In genomic region chr7:119706608-119707007, GRCh38 we compare ENCODE assay signal across 29 cellular contexts.
"Had no signal": no experiment of that assay in that cellular context is flagged by ENCODE, and none has a peak within 500 bp of the region (broad histone marks: within the 10 kb centered on the region; RNA-seq: fewer than 3 reads in every experiment).

No MANE protein-coding gene starts in this region.

- ATAC-seq: activated CD8-positive, alpha-beta memory T cell treated with anti-CD3 and anti-CD28 coated beads, Interleukin-2, amount 10 ng/mL, durations not matched to agents 7 days and 5 days; activated CD8-positive, alpha-beta T cell treated with anti-CD3 and anti-CD28 coated beads, Interleukin-2, amount 10 ng/mL, durations not matched to agents 7 days and 5 days; T-helper 17 cell; WTC11 had no signal

- H3K4me1 Mint-ChIP-seq: activated CD8-positive, alpha-beta memory T cell treated with anti-CD3 and anti-CD28 coated beads, Interleukin-2, amount 10 ng/mL, durations not matched to agents 7 days and 5 days; activated naive CD4-positive, alpha-beta T cell treated with anti-CD3 and anti-CD28 coated beads, Interleukin-2, amount 50 U/mL, for 24 hours; T-helper 17 cell; WTC11 had no signal

- DNase-seq: activated CD4-positive, alpha-beta T cell treated with anti-CD3 and anti-CD28 coated beads for 48 hours; activated CD4-positive, alpha-beta T cell treated with anti-CD3 and anti-CD28 coated beads, Interleukin-2, amount 50 U/mL, for 4 hours; activated CD4-positive, CD25-positive, alpha-beta regulatory T cell treated with anti-CD3 and anti-CD28 coated beads, Interleukin-2, amount 50 U/mL, for 72 hours; activated CD8-positive, alpha-beta memory T cell treated with anti-CD3 and anti-CD28 coated beads, Interleukin-2, amount 10 ng/mL, durations not matched to agents 7 days and 5 days; activated CD8-positive, alpha-beta T cell treated with anti-CD3 and anti-CD28 coated beads, Interleukin-2, amount 10 ng/mL, durations not matched to agents 7 days and 5 days; activated effector memory CD4-positive, alpha-beta T cell treated with Interleukin-2 at 50 U/mL for 16 hours; activated naive CD4-positive, alpha-beta T cell; activated T-cell treated with anti-CD3 and anti-CD28 coated beads, Interleukin-2, amount 50 U/mL, for 24 hours; aorta; caudate nucleus; KG1; MG63; NCI-H1105; NCI-H1436 treated with DMSO at 0.1 percent for 48 hours; NCI-H187; NCI-H2081 treated with DMSO at 0.1 percent for 48 hours; NCI-H446 treated with DMSO at 0.1 percent for 48 hours; NCI-H524 treated with DMSO at 0.1 percent for 48 hours; NCI-H774; Peyer's patch; Right ventricle myocardium superior; SJCRH30; T-helper 17 cell; T-helper 9 cell had no signal

- H3K27me3 Mint-ChIP-seq: activated CD8-positive, alpha-beta memory T cell treated with anti-CD3 and anti-CD28 coated beads, Interleukin-2, amount 10 ng/mL, durations not matched to agents 7 days and 5 days; activated naive CD4-positive, alpha-beta T cell treated with anti-CD3 and anti-CD28 coated beads, Interleukin-2, amount 50 U/mL, for 24 hours; activated T-cell treated with anti-CD3 and anti-CD28 coated beads, Interleukin-2, amount 50 U/mL, for 24 hours; T-helper 17 cell had no signal

- H3K27ac Mint-ChIP-seq: activated CD8-positive, alpha-beta memory T cell treated with anti-CD3 and anti-CD28 coated beads, Interleukin-2, amount 10 ng/mL, durations not matched to agents 7 days and 5 days; activated CD8-positive, alpha-beta T cell treated with anti-CD3 and anti-CD28 coated beads, Interleukin-2, amount 10 ng/mL, durations not matched to agents 7 days and 5 days; activated naive CD4-positive, alpha-beta T cell treated with anti-CD3 and anti-CD28 coated beads, Interleukin-2, amount 50 U/mL, for 24 hours; activated T-cell treated with anti-CD3 and anti-CD28 coated beads, Interleukin-2, amount 50 U/mL, for 24 hours; activated T-helper 1 cell treated with anti-CD3 and anti-CD28 coated beads, Interleukin-12 subunit alpha, Interleukin-12 subunit beta, Interleukin-2, Interleukin-4 antibody, amounts not matched to agents 30 ng/mL and 10 ng/mL and 1 ng/mL, durations not matched to agents 14 hours and 24 hours and 36 hours; T-helper 17 cell; WTC11 had no signal

- H3K4me1 ChIP-seq: breast epithelium, Peyer's patch, SJCRH30 had no signal

- H3K27ac ChIP-seq: breast epithelium, Peyer's patch, RWPE1, SJCRH30 had no signal

- H3K4me3 ChIP-seq: breast epithelium, MG63, Peyer's patch, SJCRH30 had no signal

- H3K36me3 ChIP-seq: MG63, Peyer's patch, SJCRH30 had no signal

- H3K4me3 Mint-ChIP-seq: activated CD8-positive, alpha-beta memory T cell treated with anti-CD3 and anti-CD28 coated beads, Interleukin-2, amount 10 ng/mL, durations not matched to agents 7 days and 5 days; activated CD8-positive, alpha-beta T cell treated with anti-CD3 and anti-CD28 coated beads, Interleukin-2, amount 10 ng/mL, durations not matched to agents 7 days and 5 days; activated naive CD4-positive, alpha-beta T cell treated with anti-CD3 and anti-CD28 coated beads, Interleukin-2, amount 50 U/mL, for 24 hours; activated T-cell treated with anti-CD3 and anti-CD28 coated beads, Interleukin-2, amount 50 U/mL, for 24 hours; activated T-helper 1 cell treated with anti-CD3 and anti-CD28 coated beads, Interleukin-12 subunit alpha, Interleukin-12 subunit beta, Interleukin-2, Interleukin-4 antibody, amounts not matched to agents 30 ng/mL and 10 ng/mL and 1 ng/mL, durations not matched to agents 14 hours and 24 hours and 36 hours; T-helper 17 cell; WTC11 had no signal

- H3K36me3 Mint-ChIP-seq: activated CD8-positive, alpha-beta memory T cell treated with anti-CD3 and anti-CD28 coated beads, Interleukin-2, amount 10 ng/mL, durations not matched to agents 7 days and 5 days; activated naive CD4-positive, alpha-beta T cell treated with anti-CD3 and anti-CD28 coated beads, Interleukin-2, amount 50 U/mL, for 24 hours had no signal

- H3K27me3 ChIP-seq: breast epithelium, MG63, Peyer's patch, SJCRH30 had no signal

- H3K9me3 ChIP-seq: MG63, Peyer's patch, SJCRH30 had no signal
